In the genomic region with DNA sequence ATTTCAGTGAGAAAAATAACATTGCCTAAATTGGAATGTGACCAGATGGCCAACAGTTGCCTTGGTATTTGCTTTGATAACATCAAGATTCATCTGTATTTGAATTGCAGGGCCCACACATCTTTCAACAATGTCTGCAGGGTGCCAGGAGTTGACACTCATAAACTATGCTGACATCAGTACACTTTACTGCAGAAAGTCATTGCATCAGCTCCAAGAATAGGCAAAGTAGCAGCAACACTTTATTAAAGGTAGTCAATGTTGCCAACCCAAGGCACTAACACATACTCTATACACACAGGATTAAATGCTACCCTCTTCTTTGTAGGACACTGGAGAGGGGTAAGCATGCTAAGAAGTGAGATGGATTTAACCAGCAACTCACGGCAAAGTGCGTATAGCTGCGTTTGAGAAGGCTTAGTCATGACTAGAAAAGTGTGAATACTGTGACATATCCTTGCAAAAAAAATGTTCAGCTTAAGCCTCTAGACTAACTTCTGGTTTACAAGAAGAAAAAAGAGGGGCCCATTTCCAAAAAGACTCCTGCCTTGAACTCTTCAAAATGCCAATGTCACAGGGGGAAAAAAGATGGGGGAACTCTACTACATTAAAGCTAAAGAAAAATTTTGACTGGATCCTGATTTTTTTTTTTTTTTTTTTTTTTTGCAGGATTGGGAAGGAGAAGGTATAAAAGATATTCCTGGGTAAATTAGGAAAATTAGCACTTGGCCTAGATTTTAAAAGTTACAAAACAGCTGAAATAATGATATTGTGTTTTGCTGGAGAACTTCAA, we compare ENCODE assay signal across 1 cellular context.
TF ChIP-seq lines count a peak whose summit lies in the region.

No MANE protein-coding gene starts in this region.

TF ChIP-seq in HEK293, 187 proteins besides CTCF, POLR2A, EP300 and RAD21 (continued from another document and continues in another):
- TF ChIP-seq ZNF274 (IDR thresholded peaks at IDR 0.05; ENCODE audit: low read length) (no peak), ZNF274 (tag by site-specific recombination; IDR thresholded peaks at IDR 0.05; ENCODE audit: borderline replicate concordance) (no peak), ZNF211 (tag by site-specific recombination; IDR thresholded peaks at IDR 0.05; ENCODE audit: low read depth) (no peak), ZFP3 (tag by site-specific recombination; IDR thresholded peaks at IDR 0.05; ENCODE audit: low read depth) (no peak), PRDM1 (tag by site-specific recombination; IDR thresholded peaks at IDR 0.05) (peak; percentile 48; the same call in 1 of the 2 replicates), ZNF398 (tag by site-specific recombination; IDR thresholded peaks at IDR 0.05) (peak; percentile 72; the same call in 1 of the 2 replicates), ZSCAN23 (tag by site-specific recombination; IDR thresholded peaks at IDR 0.05) (peak; percentile 87; the same call in 1 of the 2 replicates), ZNF133 (tag by site-specific recombination; IDR thresholded peaks at IDR 0.05) (no peak), ZNF132 (tag by site-specific recombination; IDR thresholded peaks at IDR 0.05; ENCODE audit: borderline replicate concordance) (no peak), ZNF24 (tag by site-specific recombination; IDR thresholded peaks at IDR 0.05) (peak; percentile 97), ZNF548 (tag by site-specific recombination; IDR thresholded peaks at IDR 0.05) (no peak), GLI2 (tag by site-specific recombination; IDR thresholded peaks at IDR 0.05; ENCODE audit: borderline replicate concordance, low read depth) (peak; percentile 77; the same call in 1 of the 2 replicates), ZNF707 (tag by site-specific recombination; IDR thresholded peaks at IDR 0.05) (no peak), ZNF266 (tag by site-specific recombination; IDR thresholded peaks at IDR 0.05; ENCODE audit: low read depth) (no peak), ZNF362 (tag by site-specific recombination; IDR thresholded peaks at IDR 0.05) (peak; percentile 94), ZNF302 (tag by site-specific recombination; IDR thresholded peaks at IDR 0.05; ENCODE audit: low read depth) (no peak), ZFP37 (tag by site-specific recombination; IDR thresholded peaks at IDR 0.05) (no peak), ZNF292 (tag by site-specific recombination; IDR thresholded peaks at IDR 0.05; ENCODE audit: borderline replicate concordance, low read depth) (no peak), YY1 (tag by site-specific recombination; IDR thresholded peaks at IDR 0.05) (peak; percentile 49; the same call in 1 of the 2 replicates), SP2 (tag by site-specific recombination; IDR thresholded peaks at IDR 0.05) (no peak), ZNF311 (tag by site-specific recombination; IDR thresholded peaks at IDR 0.05; ENCODE audit: borderline replicate concordance) (no peak), ZBTB10 (tag by site-specific recombination; IDR thresholded peaks at IDR 0.05) (no peak), GLIS1 (tag by site-specific recombination; IDR thresholded peaks at IDR 0.05) (peak; percentile 63), ZNF596 (tag by site-specific recombination; IDR thresholded peaks at IDR 0.05) (peak; percentile 47; the same call in 1 of the 2 replicates), ZBTB26 (tag by site-specific recombination; optimal IDR thresholded peaks at IDR 0.05) (no peak), ZNF121 (tag by site-specific recombination; IDR thresholded peaks at IDR 0.05) (no peak), OSR2 (tag by site-specific recombination; IDR thresholded peaks at IDR 0.05) (peak; percentile 99), ZNF530 (tag by site-specific recombination; IDR thresholded peaks at IDR 0.05; ENCODE audit: low read depth) (no peak), KLF8 (tag by site-specific recombination; IDR thresholded peaks at IDR 0.05) (peak; percentile 84), ZNF501 (tag by site-specific recombination; IDR thresholded peaks at IDR 0.05) (peak; percentile 70; the same call in 1 of the 2 replicates), ZNF830 (tag by site-specific recombination; IDR thresholded peaks at IDR 0.05; ENCODE audit: low read depth) (no peak), ZNF214 (tag by site-specific recombination; IDR thresholded peaks at IDR 0.05; ENCODE audit: borderline replicate concordance) (no peak), ZNF202 (tag by site-specific recombination; IDR thresholded peaks at IDR 0.05; ENCODE audit: borderline replicate concordance) (no peak), SP3 (tag by site-specific recombination; IDR thresholded peaks at IDR 0.05) (peak; percentile 76)
- TF ChIP-seq, protein P1, sequence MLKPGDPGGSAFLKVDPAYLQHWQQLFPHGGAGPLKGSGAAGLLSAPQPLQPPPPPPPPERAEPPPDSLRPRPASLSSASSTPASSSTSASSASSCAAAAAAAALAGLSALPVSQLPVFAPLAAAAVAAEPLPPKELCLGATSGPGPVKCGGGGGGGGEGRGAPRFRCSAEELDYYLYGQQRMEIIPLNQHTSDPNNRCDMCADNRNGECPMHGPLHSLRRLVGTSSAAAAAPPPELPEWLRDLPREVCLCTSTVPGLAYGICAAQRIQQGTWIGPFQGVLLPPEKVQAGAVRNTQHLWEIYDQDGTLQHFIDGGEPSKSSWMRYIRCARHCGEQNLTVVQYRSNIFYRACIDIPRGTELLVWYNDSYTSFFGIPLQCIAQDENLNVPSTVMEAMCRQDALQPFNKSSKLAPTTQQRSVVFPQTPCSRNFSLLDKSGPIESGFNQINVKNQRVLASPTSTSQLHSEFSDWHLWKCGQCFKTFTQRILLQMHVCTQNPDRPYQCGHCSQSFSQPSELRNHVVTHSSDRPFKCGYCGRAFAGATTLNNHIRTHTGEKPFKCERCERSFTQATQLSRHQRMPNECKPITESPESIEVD (tag by site-specific recombination; IDR thresholded peaks at IDR 0.05) = peak; percentile 98
- TF ChIP-seq, protein P2, sequence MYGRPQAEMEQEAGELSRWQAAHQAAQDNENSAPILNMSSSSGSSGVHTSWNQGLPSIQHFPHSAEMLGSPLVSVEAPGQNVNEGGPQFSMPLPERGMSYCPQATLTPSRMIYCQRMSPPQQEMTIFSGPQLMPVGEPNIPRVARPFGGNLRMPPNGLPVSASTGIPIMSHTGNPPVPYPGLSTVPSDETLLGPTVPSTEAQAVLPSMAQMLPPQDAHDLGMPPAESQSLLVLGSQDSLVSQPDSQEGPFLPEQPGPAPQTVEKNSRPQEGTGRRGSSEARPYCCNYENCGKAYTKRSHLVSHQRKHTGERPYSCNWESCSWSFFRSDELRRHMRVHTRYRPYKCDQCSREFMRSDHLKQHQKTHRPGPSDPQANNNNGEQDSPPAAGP (tag by site-specific recombination; IDR thresholded peaks at IDR 0.05) = peak; percentile 67
- TF ChIP-seq, protein P3, sequence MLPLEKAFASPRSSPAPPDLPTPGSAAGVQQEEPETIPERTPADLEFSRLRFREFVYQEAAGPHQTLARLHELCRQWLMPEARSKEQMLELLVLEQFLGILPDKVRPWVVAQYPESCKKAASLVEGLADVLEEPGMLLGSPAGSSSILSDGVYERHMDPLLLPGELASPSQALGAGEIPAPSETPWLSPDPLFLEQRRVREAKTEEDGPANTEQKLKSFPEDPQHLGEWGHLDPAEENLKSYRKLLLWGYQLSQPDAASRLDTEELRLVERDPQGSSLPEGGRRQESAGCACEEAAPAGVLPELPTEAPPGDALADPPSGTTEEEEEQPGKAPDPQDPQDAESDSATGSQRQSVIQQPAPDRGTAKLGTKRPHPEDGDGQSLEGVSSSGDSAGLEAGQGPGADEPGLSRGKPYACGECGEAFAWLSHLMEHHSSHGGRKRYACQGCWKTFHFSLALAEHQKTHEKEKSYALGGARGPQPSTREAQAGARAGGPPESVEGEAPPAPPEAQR (tag by site-specific recombination; IDR thresholded peaks at IDR 0.05) = no peak
- TF ChIP-seq, protein P4, sequence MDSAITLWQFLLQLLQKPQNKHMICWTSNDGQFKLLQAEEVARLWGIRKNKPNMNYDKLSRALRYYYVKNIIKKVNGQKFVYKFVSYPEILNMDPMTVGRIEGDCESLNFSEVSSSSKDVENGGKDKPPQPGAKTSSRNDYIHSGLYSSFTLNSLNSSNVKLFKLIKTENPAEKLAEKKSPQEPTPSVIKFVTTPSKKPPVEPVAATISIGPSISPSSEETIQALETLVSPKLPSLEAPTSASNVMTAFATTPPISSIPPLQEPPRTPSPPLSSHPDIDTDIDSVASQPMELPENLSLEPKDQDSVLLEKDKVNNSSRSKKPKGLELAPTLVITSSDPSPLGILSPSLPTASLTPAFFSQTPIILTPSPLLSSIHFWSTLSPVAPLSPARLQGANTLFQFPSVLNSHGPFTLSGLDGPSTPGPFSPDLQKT (IDR thresholded peaks at IDR 0.05; ENCODE audit: borderline replicate concordance, low read depth, low read length) = no peak
- TF ChIP-seq, protein P5, sequence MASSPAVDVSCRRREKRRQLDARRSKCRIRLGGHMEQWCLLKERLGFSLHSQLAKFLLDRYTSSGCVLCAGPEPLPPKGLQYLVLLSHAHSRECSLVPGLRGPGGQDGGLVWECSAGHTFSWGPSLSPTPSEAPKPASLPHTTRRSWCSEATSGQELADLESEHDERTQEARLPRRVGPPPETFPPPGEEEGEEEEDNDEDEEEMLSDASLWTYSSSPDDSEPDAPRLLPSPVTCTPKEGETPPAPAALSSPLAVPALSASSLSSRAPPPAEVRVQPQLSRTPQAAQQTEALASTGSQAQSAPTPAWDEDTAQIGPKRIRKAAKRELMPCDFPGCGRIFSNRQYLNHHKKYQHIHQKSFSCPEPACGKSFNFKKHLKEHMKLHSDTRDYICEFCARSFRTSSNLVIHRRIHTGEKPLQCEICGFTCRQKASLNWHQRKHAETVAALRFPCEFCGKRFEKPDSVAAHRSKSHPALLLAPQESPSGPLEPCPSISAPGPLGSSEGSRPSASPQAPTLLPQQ (tag by site-specific recombination; IDR thresholded peaks at IDR 0.05) = peak; percentile 99
